Comparison of ENCODE assay signal across 1 cellular context in genomic region chr16:89198417-89199240, GRCh38.
A peak's percentile ranks its signal among the peaks of the same experiment; 100 is the strongest.
TF ChIP-seq lines count a peak whose summit lies in the region.

No MANE protein-coding gene starts in this region.

TF ChIP-seq in HepG2, 621 proteins besides CTCF, POLR2A, EP300 and RAD21 (continued from another document and continues in another):
- TF ChIP-seq AKNA (CRISPR knock-in tag; IDR thresholded peaks at IDR 0.05; ENCODE audit: borderline replicate concordance) (no peak), BHLHE40 (IDR thresholded peaks at IDR 0.05; ENCODE audit: low read length) (no peak), TMF1 (CRISPR knock-in tag; IDR thresholded peaks at IDR 0.05; ENCODE audit: low read depth) (no peak), RORA (CRISPR knock-in tag; IDR thresholded peaks at IDR 0.05) (no peak), ZMYM2 (CRISPR knock-in tag; IDR thresholded peaks at IDR 0.05) (0 out of 2 replicates have a peak, but pooled peaks have one; percentile 9), DZIP1 (CRISPR knock-in tag; IDR thresholded peaks at IDR 0.05) (0 out of 2 replicates have a peak, but pooled peaks have one; percentile 29), PAXIP1 (CRISPR knock-in tag; conservative IDR thresholded peaks at IDR 0.05) (no peak), THAP11 (CRISPR knock-in tag; IDR thresholded peaks at IDR 0.05) (no peak), SUZ12 (IDR thresholded peaks at IDR 0.05; ENCODE audit: low read depth, low read length) (no peak), SP140L (CRISPR knock-in tag; IDR thresholded peaks at IDR 0.05; ENCODE audit: borderline replicate concordance) (no peak), AHR (CRISPR knock-in tag; IDR thresholded peaks at IDR 0.05) (no peak), REPIN1 (CRISPR knock-in tag; IDR thresholded peaks at IDR 0.05; ENCODE audit: borderline replicate concordance, low read depth) (peak; percentile 2; the same call in 1 of the 2 replicates), ZNF263 (CRISPR knock-in tag; IDR thresholded peaks at IDR 0.05) (peak; percentile 84), ZNF773 (CRISPR knock-in tag; IDR thresholded peaks at IDR 0.05; ENCODE audit: borderline replicate concordance) (no peak), HNRNPLL (IDR thresholded peaks at IDR 0.05; ENCODE audit: low read depth, low read length, poor library complexity, severe bottlenecking) (peak; percentile 6), ZNF441 (CRISPR knock-in tag; IDR thresholded peaks at IDR 0.05; ENCODE audit: borderline replicate concordance) (no peak), ZNF574 (CRISPR knock-in tag; IDR thresholded peaks at IDR 0.05) (peak; percentile 12; the same call in 1 of the 2 replicates), ZIK1 (CRISPR knock-in tag; IDR thresholded peaks at IDR 0.05; ENCODE audit: borderline replicate concordance, low read depth) (no peak), PLRG1 (conservative IDR thresholded peaks at IDR 0.05) (no peak), ZNF749 (CRISPR knock-in tag; IDR thresholded peaks at IDR 0.05; ENCODE audit: borderline replicate concordance) (0 out of 2 replicates have a peak, but pooled peaks have one; percentile 10), NFAT5 (CRISPR knock-in tag; IDR thresholded peaks at IDR 0.05) (no peak), MATR3 (CRISPR knock-in tag; IDR thresholded peaks at IDR 0.05) (no peak), RBM22 (optimal IDR thresholded peaks at IDR 0.05; ENCODE audit: low read length) (no peak), DRAP1 (CRISPR knock-in tag; IDR thresholded peaks at IDR 0.05) (no peak), PRPF4 (IDR thresholded peaks at IDR 0.05; ENCODE audit: low read depth, low read length, poor library complexity, severe bottlenecking) (peak; percentile 24)
- TF ChIP-seq, protein P1, sequence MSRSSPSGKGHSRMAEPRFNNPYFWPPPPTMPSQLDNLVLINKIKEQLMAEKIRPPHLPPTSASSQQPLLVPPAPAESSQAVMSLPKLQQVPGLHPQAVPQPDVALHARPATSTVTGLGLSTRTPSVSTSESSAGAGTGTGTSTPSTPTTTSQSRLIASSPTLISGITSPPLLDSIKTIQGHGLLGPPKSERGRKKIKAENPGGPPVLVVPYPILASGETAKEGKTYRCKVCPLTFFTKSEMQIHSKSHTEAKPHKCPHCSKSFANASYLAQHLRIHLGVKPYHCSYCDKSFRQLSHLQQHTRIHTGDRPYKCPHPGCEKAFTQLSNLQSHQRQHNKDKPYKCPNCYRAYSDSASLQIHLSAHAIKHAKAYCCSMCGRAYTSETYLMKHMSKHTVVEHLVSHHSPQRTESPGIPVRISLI (CRISPR knock-in tag; IDR thresholded peaks at IDR 0.05; ENCODE audit: borderline replicate concordance), result 0 out of 2 replicates have a peak, but pooled peaks have one; percentile 3
- TF ChIP-seq, protein P2, sequence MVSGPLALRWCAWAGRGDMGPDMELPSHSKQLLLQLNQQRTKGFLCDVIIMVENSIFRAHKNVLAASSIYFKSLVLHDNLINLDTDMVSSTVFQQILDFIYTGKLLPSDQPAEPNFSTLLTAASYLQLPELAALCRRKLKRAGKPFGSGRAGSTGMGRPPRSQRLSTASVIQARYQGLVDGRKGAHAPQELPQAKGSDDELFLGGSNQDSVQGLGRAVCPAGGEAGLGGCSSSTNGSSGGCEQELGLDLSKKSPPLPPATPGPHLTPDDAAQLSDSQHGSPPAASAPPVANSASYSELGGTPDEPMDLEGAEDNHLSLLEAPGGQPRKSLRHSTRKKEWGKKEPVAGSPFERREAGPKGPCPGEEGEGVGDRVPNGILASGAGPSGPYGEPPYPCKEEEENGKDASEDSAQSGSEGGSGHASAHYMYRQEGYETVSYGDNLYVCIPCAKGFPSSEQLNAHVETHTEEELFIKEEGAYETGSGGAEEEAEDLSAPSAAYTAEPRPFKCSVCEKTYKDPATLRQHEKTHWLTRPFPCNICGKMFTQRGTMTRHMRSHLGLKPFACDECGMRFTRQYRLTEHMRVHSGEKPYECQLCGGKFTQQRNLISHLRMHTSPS (CRISPR knock-in tag; IDR thresholded peaks at IDR 0.05; ENCODE audit: low read depth), result no peak
- TF ChIP-seq, protein P3, sequence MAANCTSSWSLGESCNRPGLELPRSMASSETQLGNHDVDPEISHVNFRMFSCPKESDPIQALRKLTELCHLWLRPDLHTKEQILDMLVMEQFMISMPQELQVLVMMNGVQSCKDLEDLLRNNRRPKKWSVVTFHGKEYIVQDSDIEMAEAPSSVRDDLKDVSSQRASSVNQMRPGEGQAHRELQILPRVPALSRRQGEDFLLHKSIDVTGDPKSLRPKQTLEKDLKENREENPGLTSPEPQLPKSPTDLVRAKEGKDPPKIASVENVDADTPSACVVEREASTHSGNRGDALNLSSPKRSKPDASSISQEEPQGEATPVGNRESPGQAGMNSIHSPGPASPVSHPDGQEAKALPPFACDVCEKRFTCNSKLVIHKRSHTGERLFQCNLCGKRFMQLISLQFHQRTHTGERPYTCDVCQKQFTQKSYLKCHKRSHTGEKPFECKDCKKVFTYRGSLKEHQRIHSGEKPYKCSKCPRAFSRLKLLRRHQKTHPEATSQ (CRISPR knock-in tag; IDR thresholded peaks at IDR 0.05; ENCODE audit: borderline replicate concordance), result no peak
